Comparison of ENCODE assay signal across 18 cellular contexts in genomic region chr1:41767534-41767933, GRCh38.
DNase-seq lines count a peak whose midpoint lies in the region; TF ChIP-seq lines count a peak whose summit lies in the region.
"Had no signal": no experiment of that assay in that cellular context is flagged by ENCODE, and none has a peak within 500 bp of the region (broad histone marks: within the 10 kb centered on the region; RNA-seq: fewer than 3 reads in every experiment).

No MANE protein-coding gene starts in this region.

- H3K27ac ChIP-seq in Karpas-422 (ENCODE audit: low read length) (peak overlapping the region; percentile 94), rectal smooth muscle tissue (ENCODE audit: low read depth, low read length) (peak overlapping the region; percentile 31), stomach (peak overlapping the region in 2 of 5 donors; percentile 4 to 11), esophagus muscularis mucosa (replicated peaks in 1 of 4) (peak overlapping the region in 1 of 4 donors; percentile 47)
- H3K27ac ChIP-seq: tibial nerve, WERI-Rb-1 had no signal

- WGBS in stomach, 5 donors, result 49 to 68% (median 62%) methylated on average over 4 of the region's 4 CpGs
- 44% methylated on average over 4 of the region's 4 CpGs for WGBS in esophagus muscularis mucosa

- H3K4me2 ChIP-seq in Karpas-422 (ENCODE audit: low read depth, low read length, poor library complexity, severe bottlenecking), result peak overlapping the region; percentile 74

- intact Hi-C loops in stomach (cut with DNase I; ENCODE audit: low total_unique reads), result no loop called here
- intact Hi-C loops in esophagus muscularis mucosa (cut with DNase I), result no loop called here

- TF ChIP-seq CTCF in foreskin fibroblast (IDR thresholded peaks at IDR 0.05; ENCODE audit: low read depth, low read length) (no peak), stomach (IDR thresholded peaks at IDR 0.05) (no peak), esophagus muscularis mucosa (IDR thresholded peaks at IDR 0.05) (no peak), chondrocyte (IDR thresholded peaks at IDR 0.05) (no peak)

- H3K79me2 ChIP-seq in Karpas-422 (ENCODE audit: low read length), result no peaks in the 10 kb centered on the region

- peaks cover 8% of the 10 kb centered on the region for H3K4me1 Mint-ChIP-seq in chondrocyte (ENCODE audit: low read depth)

- H2AFZ ChIP-seq in Karpas-422 (ENCODE audit: low read length), result no peak overlapping the region

- H3K27me3 ChIP-seq in Karpas-422 (ENCODE audit: low read length) (no peaks in the 10 kb centered on the region), rectal smooth muscle tissue (ENCODE audit: control insufficient read depth, insufficient read depth, low read length) (no peaks in the 10 kb centered on the region), stomach (no peaks in the 10 kb centered on the region), esophagus muscularis mucosa (no peaks in the 10 kb centered on the region)
- H3K27me3 ChIP-seq: tibial nerve had no signal

- H3K9me3 ChIP-seq in Karpas-422 (ENCODE audit: low read length), result no peaks in the 10 kb centered on the region
- peaks cover 0 to 1% (median 0%) of the 10 kb centered on the region in 4 donors for H3K9me3 ChIP-seq in stomach
- H3K9me3 ChIP-seq in esophagus muscularis mucosa, result no peaks in the 10 kb centered on the region
- H3K9me3 ChIP-seq: tibial nerve had no signal

- no peaks in the 10 kb centered on the region for H3K9me3 Mint-ChIP-seq in chondrocyte (ENCODE audit: low read depth)
- H3K9me3 Mint-ChIP-seq: T-cell had no signal

- peak overlapping the region; percentile 65 for H3K9ac ChIP-seq in Karpas-422 (ENCODE audit: low read length)
- no peak overlapping the region for H3K9ac ChIP-seq in rectal smooth muscle tissue (ENCODE audit: low read length)

- no peaks in the 10 kb centered on the region for H3K36me3 ChIP-seq in Karpas-422 (ENCODE audit: insufficient read depth, low read length)
- H3K36me3 ChIP-seq in rectal smooth muscle tissue (ENCODE audit: control insufficient read depth, insufficient read depth, low read length), result no peaks in the 10 kb centered on the region
- H3K36me3 ChIP-seq in stomach, result no peaks in the 10 kb centered on the region
- H3K36me3 ChIP-seq in esophagus muscularis mucosa, result no peaks in the 10 kb centered on the region
- H3K36me3 ChIP-seq: tibial nerve, WERI-Rb-1 had no signal

- no peaks in the 10 kb centered on the region for H3K9me2 ChIP-seq in Karpas-422 (replicated peaks; ENCODE audit: insufficient read depth, low read length)

- no peak overlapping the region for H3K4me3 Mint-ChIP-seq in chondrocyte (ENCODE audit: unreplicated experiment)
- H3K4me3 Mint-ChIP-seq: T-cell had no signal

- peak overlapping the region; percentile 15; the same call in 1 of the 2 replicates for H3K4me3 ChIP-seq in Karpas-422 (ENCODE audit: low read length)
- no peak overlapping the region for H3K4me3 ChIP-seq in foreskin fibroblast (ENCODE audit: low read depth in 1 of 2, low read length in 2 of 2)
- H3K4me3 ChIP-seq in rectal smooth muscle tissue (ENCODE audit: low read length), result no peak overlapping the region
- H3K4me3 ChIP-seq in stomach, result no peak overlapping the region
- no peak overlapping the region for H3K4me3 ChIP-seq in esophagus muscularis mucosa
- H3K4me3 ChIP-seq: tibial nerve had no signal

- H3K4me1 ChIP-seq in Karpas-422 (ENCODE audit: low read length) (peaks cover 73% of the 10 kb centered on the region), rectal smooth muscle tissue (ENCODE audit: control insufficient read depth, insufficient read depth, low read length) (peaks cover 9% of the 10 kb centered on the region), stomach (peaks cover 0 to 38% (median 14%) of the 10 kb centered on the region in 4 donors), esophagus muscularis mucosa (peaks cover 0 to 48% (median 24%) of the 10 kb centered on the region in 4 donors)

- no peaks in the 10 kb centered on the region for H4K20me1 ChIP-seq in Karpas-422 (ENCODE audit: insufficient read depth, low read depth, low read length)

- DNase-seq in Karpas-422 (peak; percentile 57), amniotic epithelial cell (ENCODE audit: low read depth) (peak; percentile 47), foreskin fibroblast (peak; percentile 35 to 61), stomach (no peak), esophagus muscularis mucosa (ENCODE audit: extremely low spot score) (no peak), chondrocyte (ENCODE audit: low spot score) (no peak)
- DNase-seq: activated CD4-positive, alpha-beta T cell treated with anti-CD3 and anti-CD28 coated beads, Interleukin-2, amount 50 U/mL, for 48 hours; activated naive CD4-positive, alpha-beta T cell; AML-193; Calu3; cerebellar nuclear complex; effector CD8-positive, alpha-beta T cell; midbrain; NCI-H524; T-cell; WERI-Rb-1 had no signal

- H3K27ac Mint-ChIP-seq in chondrocyte (ENCODE audit: unreplicated experiment), result no peak overlapping the region
- H3K27ac Mint-ChIP-seq: T-cell had no signal

- peaks cover 7% of the 10 kb centered on the region for H3K27me3 Mint-ChIP-seq in chondrocyte (ENCODE audit: low read depth)
- H3K27me3 Mint-ChIP-seq: T-cell had no signal

- no peak for TF ChIP-seq POLR2A in stomach (IDR thresholded peaks at IDR 0.05)
- no peak for TF ChIP-seq POLR2A in esophagus muscularis mucosa (IDR thresholded peaks at IDR 0.05; ENCODE audit: low read depth)

- TF ChIP-seq EP300 in stomach (IDR thresholded peaks at IDR 0.05) (no peak), esophagus muscularis mucosa (IDR thresholded peaks at IDR 0.05) (no peak)

- H3K36me3 Mint-ChIP-seq in chondrocyte (ENCODE audit: low read depth), result no peaks in the 10 kb centered on the region
- H3K36me3 Mint-ChIP-seq: T-cell had no signal

Comparison
In these comparisons a context has a peak if more than half of its experiments do, and no peak if none do; other contexts are left out.
1. DNase-seq: peak in Karpas-422 (single experiment), amniotic epithelial cell (single experiment) and foreskin fibroblast (2 of 2); none in stomach (single experiment), esophagus muscularis mucosa (single experiment) and chondrocyte (single experiment).